ENCODE assay signal across 4 cellular contexts in the genomic region with DNA sequence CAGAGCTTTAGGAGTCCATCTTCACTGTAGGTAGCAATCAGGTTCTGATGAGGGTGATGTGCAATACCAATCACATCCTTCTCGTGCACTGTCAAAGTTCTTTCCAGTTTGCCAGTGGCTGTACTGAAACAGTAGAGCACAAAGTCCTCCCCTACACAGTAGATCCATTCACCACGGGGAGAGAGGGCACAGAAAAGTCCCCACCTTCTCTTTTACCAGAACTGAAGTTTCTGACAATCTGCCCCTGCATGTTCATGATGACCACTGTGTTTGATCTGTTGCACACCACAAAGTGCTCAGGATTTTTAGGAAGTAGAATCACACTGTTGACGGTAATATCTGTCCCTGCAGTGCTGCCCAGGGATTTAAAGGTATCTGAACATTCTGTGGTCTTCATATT. TPM values are rescaled to one million over a fixed set of nuclear protein-coding genes. Genes with fewer than 3 reads are reported as not detected.
"Had no signal": no experiment of that assay in that cellular context is flagged by ENCODE, and none has a peak within 500 bp of the region (broad histone marks: within the 10 kb centered on the region; RNA-seq: fewer than 3 reads in every experiment).

No MANE protein-coding gene starts in this region.

RNA-seq across cellular contexts. Expression of a gene that starts 40.4 kb away (rescaled TPM):
- total RNA-seq: H4, HFFc6, HT1080, IMR-90 had no signal
- polyA plus RNA-seq: IMR-90 had no signal
